19 cellular contexts compared by ENCODE assay signal in the genomic region with DNA sequence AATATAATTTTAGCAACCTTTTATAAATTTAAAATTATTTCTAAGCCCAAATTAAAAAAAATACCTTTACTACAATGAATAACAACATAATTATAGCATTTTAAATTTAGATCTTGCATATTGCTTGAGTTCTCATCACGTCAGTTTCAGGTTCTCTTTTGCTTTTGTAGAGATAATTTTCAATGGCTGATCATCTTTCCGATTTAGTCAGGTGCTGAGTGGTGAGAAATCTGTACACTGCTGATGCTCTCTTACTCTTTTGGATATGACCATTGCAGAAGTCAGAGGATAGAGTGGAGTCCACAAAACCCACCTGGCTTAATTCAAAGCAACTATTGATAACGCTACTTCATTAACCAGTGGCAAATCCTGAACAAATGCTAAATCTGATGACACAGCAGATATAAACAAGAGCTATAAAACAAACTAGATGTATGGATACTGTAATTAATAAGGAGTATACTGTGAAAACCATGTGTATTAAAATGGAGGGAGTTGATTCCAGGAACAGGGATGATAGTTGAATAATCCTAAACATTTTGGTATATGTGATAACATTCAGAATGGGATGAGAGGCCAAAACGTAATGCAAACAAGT.
"Had no signal": no experiment of that assay in that cellular context is flagged by ENCODE, and none has a peak within 500 bp of the region (broad histone marks: within the 10 kb centered on the region; RNA-seq: fewer than 3 reads in every experiment).

No MANE protein-coding gene starts in this region.

- H3K36me3 ChIP-seq: brain microvascular endothelial cell, ovary, sigmoid colon, thyroid gland had no signal

- H3K4me1 Mint-ChIP-seq: activated CD4-positive, alpha-beta T cell treated with anti-CD3 and anti-CD28 coated beads, Interleukin-2, amount 10 ng/mL, durations not matched to agents 24 days and 14 days; activated naive CD4-positive, alpha-beta T cell treated with anti-CD3 and anti-CD28 coated beads, Interleukin-2, amount 10 ng/mL, durations not matched to agents 7 days and 5 days; activated naive CD8-positive, alpha-beta T cell treated with anti-CD3 and anti-CD28 coated beads, Interleukin-2, amount 50 U/mL, for 24 hours had no signal

- H3K9me3 ChIP-seq: ovary, psoas muscle, sigmoid colon, thyroid gland had no signal

- DNase-seq: activated CD4-positive, alpha-beta T cell treated with anti-CD3 and anti-CD28 coated beads, Interleukin-2, amount 10 ng/mL, durations not matched to agents 24 days and 14 days; activated CD8-positive, alpha-beta memory T cell treated with anti-CD3 and anti-CD28 coated beads, Interleukin-2, amount 50 U/mL, for 48 hours; activated CD8-positive, alpha-beta T cell treated with anti-CD3 and anti-CD28 coated beads for 36 hours; activated effector memory CD4-positive, alpha-beta T cell treated with Interleukin-2 at 50 U/mL for 16 hours; activated naive CD4-positive, alpha-beta T cell treated with anti-CD3 and anti-CD28 coated beads, Interleukin-2, amount 10 ng/mL, durations not matched to agents 7 days and 5 days; activated naive CD8-positive, alpha-beta T cell treated with anti-CD3 and anti-CD28 coated beads, Interleukin-2, amount 50 U/mL, for 24 hours; activated T-cell treated with anti-CD3 and anti-CD28 coated beads, Interleukin-2, amount 50 U/mL, for 48 hours; aorta; brain microvascular endothelial cell; central memory CD4-positive, alpha-beta T cell; dorsolateral prefrontal cortex; left ventricle myocardium superior; mesendoderm; naive thymus-derived CD8-positive, alpha-beta T cell; ovary; psoas muscle; sigmoid colon; stimulated activated naive CD4-positive, alpha-beta T cell; thyroid gland had no signal

- H3K27ac Mint-ChIP-seq: activated CD4-positive, alpha-beta T cell treated with anti-CD3 and anti-CD28 coated beads, Interleukin-2, amount 10 ng/mL, durations not matched to agents 24 days and 14 days; activated CD8-positive, alpha-beta T cell treated with anti-CD3 and anti-CD28 coated beads for 36 hours; activated naive CD4-positive, alpha-beta T cell treated with anti-CD3 and anti-CD28 coated beads, Interleukin-2, amount 10 ng/mL, durations not matched to agents 7 days and 5 days; activated naive CD8-positive, alpha-beta T cell treated with anti-CD3 and anti-CD28 coated beads, Interleukin-2, amount 50 U/mL, for 24 hours; naive thymus-derived CD8-positive, alpha-beta T cell had no signal

- H3K27ac ChIP-seq: brain microvascular endothelial cell, dorsolateral prefrontal cortex, ovary, psoas muscle, sigmoid colon, thyroid gland had no signal

- ATAC-seq: activated CD8-positive, alpha-beta T cell treated with anti-CD3 and anti-CD28 coated beads for 36 hours; activated naive CD8-positive, alpha-beta T cell treated with anti-CD3 and anti-CD28 coated beads, Interleukin-2, amount 50 U/mL, for 24 hours; left ventricle myocardium superior; naive thymus-derived CD8-positive, alpha-beta T cell; psoas muscle had no signal

- H3K9me3 Mint-ChIP-seq: activated CD4-positive, alpha-beta T cell treated with anti-CD3 and anti-CD28 coated beads, Interleukin-2, amount 10 ng/mL, durations not matched to agents 24 days and 14 days; activated CD8-positive, alpha-beta T cell treated with anti-CD3 and anti-CD28 coated beads for 36 hours; activated naive CD4-positive, alpha-beta T cell treated with anti-CD3 and anti-CD28 coated beads, Interleukin-2, amount 10 ng/mL, durations not matched to agents 7 days and 5 days; activated naive CD8-positive, alpha-beta T cell treated with anti-CD3 and anti-CD28 coated beads, Interleukin-2, amount 50 U/mL, for 24 hours had no signal

- H3K36me3 Mint-ChIP-seq: activated naive CD4-positive, alpha-beta T cell treated with anti-CD3 and anti-CD28 coated beads, Interleukin-2, amount 10 ng/mL, durations not matched to agents 7 days and 5 days; naive thymus-derived CD8-positive, alpha-beta T cell had no signal

- H3K4me3 ChIP-seq: dorsolateral prefrontal cortex, ovary, psoas muscle, sigmoid colon, thyroid gland had no signal

- H3K4me1 ChIP-seq: psoas muscle, sigmoid colon, thyroid gland had no signal

- H3K27me3 Mint-ChIP-seq: activated CD4-positive, alpha-beta T cell treated with anti-CD3 and anti-CD28 coated beads, Interleukin-2, amount 10 ng/mL, durations not matched to agents 24 days and 14 days; activated CD8-positive, alpha-beta T cell treated with anti-CD3 and anti-CD28 coated beads for 36 hours; activated naive CD4-positive, alpha-beta T cell treated with anti-CD3 and anti-CD28 coated beads, Interleukin-2, amount 10 ng/mL, durations not matched to agents 7 days and 5 days; activated naive CD8-positive, alpha-beta T cell treated with anti-CD3 and anti-CD28 coated beads, Interleukin-2, amount 50 U/mL, for 24 hours; naive thymus-derived CD8-positive, alpha-beta T cell had no signal

- H3K27me3 ChIP-seq: brain microvascular endothelial cell, dorsolateral prefrontal cortex, ovary, sigmoid colon, thyroid gland had no signal

- H3K4me3 Mint-ChIP-seq: activated CD4-positive, alpha-beta T cell treated with anti-CD3 and anti-CD28 coated beads, Interleukin-2, amount 10 ng/mL, durations not matched to agents 24 days and 14 days; activated CD8-positive, alpha-beta T cell treated with anti-CD3 and anti-CD28 coated beads for 36 hours; activated naive CD4-positive, alpha-beta T cell treated with anti-CD3 and anti-CD28 coated beads, Interleukin-2, amount 10 ng/mL, durations not matched to agents 7 days and 5 days; activated naive CD8-positive, alpha-beta T cell treated with anti-CD3 and anti-CD28 coated beads, Interleukin-2, amount 50 U/mL, for 24 hours; naive thymus-derived CD8-positive, alpha-beta T cell had no signal
